ENCODE assay signal across 14 cellular contexts in genomic region chr19:1441677-1442438, GRCh38. TPM values are rescaled to one million over a fixed set of nuclear protein-coding genes. Genes with fewer than 3 reads are reported as not detected.
DNase-seq lines count a peak whose midpoint lies in the region; ATAC-seq and TF ChIP-seq lines count a peak whose summit lies in the region.
"Had no signal": no experiment of that assay in that cellular context is flagged by ENCODE, and none has a peak within 500 bp of the region (broad histone marks: within the 10 kb centered on the region; RNA-seq: fewer than 3 reads in every experiment).

No MANE protein-coding gene starts in this region.

- peak overlapping the region; percentile 34 for H3K4me3 Mint-ChIP-seq in activated CD4-positive, alpha-beta T cell treated with anti-CD3 and anti-CD28 coated beads, Interleukin-2, amount 10 ng/mL, durations not matched to agents 24 days and 14 days
- H3K4me3 Mint-ChIP-seq in H9 (peak overlapping the region; percentile 29 to 98), natural killer cell (peak overlapping the region; percentile 15)
- peak overlapping the region; percentile 53 for H3K4me3 Mint-ChIP-seq in activated T-helper 1 cell treated with anti-CD3 and anti-CD28 coated beads, Interleukin-12 subunit alpha, Interleukin-12 subunit beta, Interleukin-2, Interleukin-4 antibody, amounts not matched to agents 30 ng/mL and 10 ng/mL and 1 ng/mL, durations not matched to agents 14 hours and 24 hours and 36 hours

- peaks cover 11% of the 10 kb centered on the region; the same call in 1 of the 2 replicates for H3K79me2 ChIP-seq in H9 (ENCODE audit: insufficient read depth, low read length)

- no peak overlapping the region for H3K56ac ChIP-seq in H9 (ENCODE audit: insufficient read length, low read depth, low read length)

- no peaks in the 10 kb centered on the region for H3K4me1 ChIP-seq in H9 (ENCODE audit: insufficient read depth, low read length)

- H2BK20ac ChIP-seq in H9 (ENCODE audit: low read depth, low read length, poor library complexity, severe bottlenecking) = no peak overlapping the region

- H3K27me3 ChIP-seq in H9 (ENCODE audit: insufficient read depth, low read length) = no peaks in the 10 kb centered on the region; the same call in 1 of the 2 replicates
- peaks cover 0 to 5% (median 0%) of the 10 kb centered on the region in 45 donors for H3K27me3 ChIP-seq in dorsolateral prefrontal cortex

- H3K4me3 ChIP-seq in dorsolateral prefrontal cortex = no peak overlapping the region
- H3K4me3 ChIP-seq: A549, HAP-1, skin epidermis had no signal

- intact Hi-C loops in activated CD4-positive, alpha-beta T cell treated with anti-CD3 and anti-CD28 coated beads, Interleukin-2, amount 10 ng/mL, durations not matched to agents 24 days and 14 days (cut with micrococcal nuclease) = no loop called here
- intact Hi-C loops in activated T-helper 1 cell treated with anti-CD3 and anti-CD28 coated beads, Interleukin-12 subunit alpha, Interleukin-12 subunit beta, Interleukin-2, Interleukin-4 antibody, amounts not matched to agents 30 ng/mL and 10 ng/mL and 1 ng/mL, durations not matched to agents 14 hours and 24 hours and 36 hours (cut with micrococcal nuclease) = no loop called here
- intact Hi-C loops in natural killer cell (cut with micrococcal nuclease) (no loop called here), dorsolateral prefrontal cortex (cut with DNase I) (no loop called here)

- H3K4ac ChIP-seq in H9 (ENCODE audit: low read depth, low read length) = no peak overlapping the region

- H3K36me3 Mint-ChIP-seq in activated CD4-positive, alpha-beta T cell treated with anti-CD3 and anti-CD28 coated beads, Interleukin-2, amount 10 ng/mL, durations not matched to agents 24 days and 14 days (ENCODE audit: low read depth) = peaks cover 43% of the 10 kb centered on the region
- H3K36me3 Mint-ChIP-seq in H9 (ENCODE audit: insufficient read depth in 1 of 3, low read depth in 3 of 3) = peaks cover 29 to 48% (median 41%) of the 10 kb centered on the region in 3 experiments
- peaks cover 39% of the 10 kb centered on the region for H3K36me3 Mint-ChIP-seq in activated T-helper 1 cell treated with anti-CD3 and anti-CD28 coated beads, Interleukin-12 subunit alpha, Interleukin-12 subunit beta, Interleukin-2, Interleukin-4 antibody, amounts not matched to agents 30 ng/mL and 10 ng/mL and 1 ng/mL, durations not matched to agents 14 hours and 24 hours and 36 hours (ENCODE audit: low read depth)
- H3K36me3 Mint-ChIP-seq in natural killer cell = no peaks in the 10 kb centered on the region

- no peak for DNase-seq in activated CD4-positive, alpha-beta T cell treated with anti-CD3 and anti-CD28 coated beads, Interleukin-2, amount 10 ng/mL, durations not matched to agents 24 days and 14 days
- no peak for DNase-seq in activated CD4-positive, alpha-beta T cell treated with anti-CD3 and anti-CD28 coated beads for 4 hours
- DNase-seq in H9 (no peak), natural killer cell (no peak), OCI-M1 (lab: John Stamatoyannopoulos, UW) (no peak), dorsolateral prefrontal cortex (no peak)
- no peak for DNase-seq in activated T-helper 1 cell treated with anti-CD3 and anti-CD28 coated beads, Interleukin-12 subunit alpha, Interleukin-12 subunit beta, Interleukin-2, Interleukin-4 antibody, amounts not matched to agents 30 ng/mL and 10 ng/mL and 1 ng/mL, durations not matched to agents 14 hours and 24 hours and 36 hours (ENCODE audit: low spot score)
- DNase-seq: brain microvascular endothelial cell, foreskin keratinocyte, NCI-H2171 had no signal

- no peak overlapping the region for H4K8ac ChIP-seq in H9 (replicated peaks; ENCODE audit: insufficient read length, low read depth, low read length)

- H3K4me1 Mint-ChIP-seq in activated CD4-positive, alpha-beta T cell treated with anti-CD3 and anti-CD28 coated beads, Interleukin-2, amount 10 ng/mL, durations not matched to agents 24 days and 14 days = peaks cover 21% of the 10 kb centered on the region
- H3K4me1 Mint-ChIP-seq in H9 (peaks cover 0 to 22% of the 10 kb centered on the region in 2 experiments), natural killer cell (peaks cover 17 to 37% of the 10 kb centered on the region in 2 donors)
- no peaks in the 10 kb centered on the region for H3K4me1 Mint-ChIP-seq in activated T-helper 1 cell treated with anti-CD3 and anti-CD28 coated beads, Interleukin-12 subunit alpha, Interleukin-12 subunit beta, Interleukin-2, Interleukin-4 antibody, amounts not matched to agents 30 ng/mL and 10 ng/mL and 1 ng/mL, durations not matched to agents 14 hours and 24 hours and 36 hours (ENCODE audit: low read depth)

- no peaks in the 10 kb centered on the region for H3K9me3 Mint-ChIP-seq in activated CD4-positive, alpha-beta T cell treated with anti-CD3 and anti-CD28 coated beads, Interleukin-2, amount 10 ng/mL, durations not matched to agents 24 days and 14 days
- H3K9me3 Mint-ChIP-seq in H9 (no peaks in the 10 kb centered on the region), natural killer cell (no peaks in the 10 kb centered on the region)
- H3K9me3 Mint-ChIP-seq in activated T-helper 1 cell treated with anti-CD3 and anti-CD28 coated beads, Interleukin-12 subunit alpha, Interleukin-12 subunit beta, Interleukin-2, Interleukin-4 antibody, amounts not matched to agents 30 ng/mL and 10 ng/mL and 1 ng/mL, durations not matched to agents 14 hours and 24 hours and 36 hours = no peaks in the 10 kb centered on the region

- no peak for TF ChIP-seq CTCF in H9 (conservative IDR thresholded peaks at IDR 0.05)
- TF ChIP-seq CTCF in natural killer cell (IDR thresholded peaks at IDR 0.05) = no peak
- no peak for TF ChIP-seq CTCF in dorsolateral prefrontal cortex (IDR thresholded peaks at IDR 0.05 in 54 of 56, conservative IDR thresholded peaks at IDR 0.05 in 2 of 56; ENCODE audit: low read depth in 1 of 56, partially characterized antibody in 56 of 56)

- H3K27ac Mint-ChIP-seq in activated CD4-positive, alpha-beta T cell treated with anti-CD3 and anti-CD28 coated beads, Interleukin-2, amount 10 ng/mL, durations not matched to agents 24 days and 14 days = no peak overlapping the region
- H3K27ac Mint-ChIP-seq in H9 (peak overlapping the region in 1 of 3 experiments; percentile 67; a peak in 2 of 7 replicates), natural killer cell (peak overlapping the region in 1 of 2 donors; percentile 71)
- peak overlapping the region; percentile 48 for H3K27ac Mint-ChIP-seq in activated T-helper 1 cell treated with anti-CD3 and anti-CD28 coated beads, Interleukin-12 subunit alpha, Interleukin-12 subunit beta, Interleukin-2, Interleukin-4 antibody, amounts not matched to agents 30 ng/mL and 10 ng/mL and 1 ng/mL, durations not matched to agents 14 hours and 24 hours and 36 hours

- H3K27me3 Mint-ChIP-seq in activated CD4-positive, alpha-beta T cell treated with anti-CD3 and anti-CD28 coated beads, Interleukin-2, amount 10 ng/mL, durations not matched to agents 24 days and 14 days = peaks cover 4% of the 10 kb centered on the region
- H3K27me3 Mint-ChIP-seq in H9 (ENCODE audit: low read depth) = peaks cover 19% of the 10 kb centered on the region
- H3K27me3 Mint-ChIP-seq in activated T-helper 1 cell treated with anti-CD3 and anti-CD28 coated beads, Interleukin-12 subunit alpha, Interleukin-12 subunit beta, Interleukin-2, Interleukin-4 antibody, amounts not matched to agents 30 ng/mL and 10 ng/mL and 1 ng/mL, durations not matched to agents 14 hours and 24 hours and 36 hours (ENCODE audit: insufficient read depth) = peaks cover 2% of the 10 kb centered on the region
- no peaks in the 10 kb centered on the region for H3K27me3 Mint-ChIP-seq in natural killer cell (ENCODE audit: low read depth in 2 of 2)

- WGBS in H9 (ENCODE audit: extremely low coverage, insufficient read length, low lambda C conversion rate) = no CpG with 5 or more reads among the region's 25 CpGs

- H2AK5ac ChIP-seq in H9 (ENCODE audit: insufficient read length, low read length) = no peak overlapping the region

- no peak overlapping the region for H4K5ac ChIP-seq in H9 (ENCODE audit: insufficient read length, low read depth, low read length)

- no peak overlapping the region for H2BK12ac ChIP-seq in H9 (ENCODE audit: insufficient read length, low read depth, low read length)

- peaks cover 12% of the 10 kb centered on the region for H3K79me1 ChIP-seq in H9 (ENCODE audit: insufficient read depth, low read depth, low read length, poor library complexity, severe bottlenecking)

- H3K23me2 ChIP-seq in H9 (ENCODE audit: insufficient read length, low read depth, low read length, poor library complexity, severe bottlenecking) = peaks cover 5% of the 10 kb centered on the region

- no peak overlapping the region for H3K18ac ChIP-seq in H9 (ENCODE audit: insufficient read length, low read depth, low read length)

- no peak overlapping the region for H3K4me2 ChIP-seq in H9 (ENCODE audit: insufficient read depth, insufficient read length, low read length)

- H2BK5ac ChIP-seq in H9 (ENCODE audit: insufficient read length, low read length) = no peak overlapping the region

- H4K91ac ChIP-seq in H9 (ENCODE audit: insufficient read length, low read depth, low read length) = no peak overlapping the region

- H3K9me3 ChIP-seq in H9 (ENCODE audit: control insufficient read depth, low read depth, low read length) = no peaks in the 10 kb centered on the region
- H3K9me3 ChIP-seq: A549, HAP-1 had no signal

- H3K23ac ChIP-seq in H9 (ENCODE audit: insufficient read length, low read depth, low read length) = no peak overlapping the region

- H3K14ac ChIP-seq in H9 (ENCODE audit: insufficient read depth, low read length) = no peak overlapping the region

- H4K20me1 ChIP-seq in H9 (ENCODE audit: control insufficient read depth, insufficient read depth, insufficient read length) = no peaks in the 10 kb centered on the region

- H3T11ph ChIP-seq in H9 (ENCODE audit: low read length) = no peak overlapping the region

- H2BK120ac ChIP-seq in H9 (ENCODE audit: low read depth, low read length, poor library complexity, severe bottlenecking) = no peak overlapping the region

- H3K9ac ChIP-seq in H9 (ENCODE audit: extremely low read depth, insufficient read length, low read length) = no peak overlapping the region

- H2AFZ ChIP-seq in H9 (ENCODE audit: low read length) = no peak overlapping the region

- H3K27ac ChIP-seq in H9 (ENCODE audit: insufficient read length, low read depth, low read length) = no peak overlapping the region
- H3K27ac ChIP-seq in dorsolateral prefrontal cortex = no peak overlapping the region
- H3K27ac ChIP-seq: brain microvascular endothelial cell, foreskin keratinocyte, skin epidermis had no signal

- H2BK15ac ChIP-seq in H9 (ENCODE audit: low read depth, low read length) = no peak overlapping the region

- ATAC-seq in natural killer cell (no peak), HG02610 (IDR thresholded peaks at IDR 0.05; ENCODE audit: unreplicated experiment) (no peak)
- ATAC-seq: A549, foreskin keratinocyte had no signal

RNA-seq across cellular contexts. Expression of gene RPS15, which starts 3.7 kb away (rescaled TPM):
- 1,536 and 1,542 TPM in 2 replicates for total RNA-seq in activated CD4-positive, alpha-beta T cell treated with anti-CD3 and anti-CD28 coated beads, Interleukin-2, amount 10 ng/mL, durations not matched to agents 24 days and 14 days
- total RNA-seq in H9 (2021) (1,628 and 1,677 TPM in 2 replicates), natural killer cell (100 to 1,000 TPM; 731 to 872 (median 837) TPM), dorsolateral prefrontal cortex (100 to 1,000 TPM; 343 to 670 (median 497) TPM)
- 1,387 and 1,455 TPM in 2 replicates for total RNA-seq in activated T-helper 1 cell treated with anti-CD3 and anti-CD28 coated beads, Interleukin-12 subunit alpha, Interleukin-12 subunit beta, Interleukin-2, Interleukin-4 antibody, amounts not matched to agents 30 ng/mL and 10 ng/mL and 1 ng/mL, durations not matched to agents 14 hours and 24 hours and 36 hours

RNA-seq across cellular contexts. Expression of gene APC2, which starts 8.1 kb away (rescaled TPM):
- total RNA-seq in activated CD4-positive, alpha-beta T cell treated with anti-CD3 and anti-CD28 coated beads, Interleukin-2, amount 10 ng/mL, durations not matched to agents 24 days and 14 days = 0.16 and 0.24 TPM in 2 replicates
- 0.68 and 2.0 TPM in 2 replicates for total RNA-seq in H9 (2021)
- total RNA-seq in activated T-helper 1 cell treated with anti-CD3 and anti-CD28 coated beads, Interleukin-12 subunit alpha, Interleukin-12 subunit beta, Interleukin-2, Interleukin-4 antibody, amounts not matched to agents 30 ng/mL and 10 ng/mL and 1 ng/mL, durations not matched to agents 14 hours and 24 hours and 36 hours = 0.16 and 0.17 TPM in 2 replicates
- total RNA-seq in natural killer cell = under 1 TPM; 0.14 to 0.58 (median 0.27) TPM
- total RNA-seq in dorsolateral prefrontal cortex = 100 to 1,000 TPM; 130 to 289 (median 183) TPM

RNA-seq across cellular contexts. Expression of gene DAZAP1, which starts 34.5 kb away (rescaled TPM):
- 299 and 323 TPM in 2 replicates for total RNA-seq in activated CD4-positive, alpha-beta T cell treated with anti-CD3 and anti-CD28 coated beads, Interleukin-2, amount 10 ng/mL, durations not matched to agents 24 days and 14 days
- total RNA-seq in H9 (2021) = 255 and 265 TPM in 2 replicates
- 301 and 304 TPM in 2 replicates for total RNA-seq in activated T-helper 1 cell treated with anti-CD3 and anti-CD28 coated beads, Interleukin-12 subunit alpha, Interleukin-12 subunit beta, Interleukin-2, Interleukin-4 antibody, amounts not matched to agents 30 ng/mL and 10 ng/mL and 1 ng/mL, durations not matched to agents 14 hours and 24 hours and 36 hours
- total RNA-seq in natural killer cell = 100 to 1,000 TPM; 166 to 207 (median 170) TPM
- total RNA-seq in dorsolateral prefrontal cortex = 100 to 1,000 TPM in 3 of 120 experiments, 10 to 100 TPM in 117; 46.4 to 115 (median 70.5) TPM

RNA-seq across cellular contexts. Expression of gene C19orf25, which starts 37.2 kb away (rescaled TPM):
- 34.0 and 38.0 TPM in 2 replicates for total RNA-seq in activated CD4-positive, alpha-beta T cell treated with anti-CD3 and anti-CD28 coated beads, Interleukin-2, amount 10 ng/mL, durations not matched to agents 24 days and 14 days
- total RNA-seq in H9 (2021) (30.3 and 36.8 TPM in 2 replicates), natural killer cell (10 to 100 TPM; 30.2 to 42.2 (median 34.3) TPM), dorsolateral prefrontal cortex (10 to 100 TPM; 28.3 to 63.0 (median 35.2) TPM)
- 37.1 and 38.5 TPM in 2 replicates for total RNA-seq in activated T-helper 1 cell treated with anti-CD3 and anti-CD28 coated beads, Interleukin-12 subunit alpha, Interleukin-12 subunit beta, Interleukin-2, Interleukin-4 antibody, amounts not matched to agents 30 ng/mL and 10 ng/mL and 1 ng/mL, durations not matched to agents 14 hours and 24 hours and 36 hours

RNA-seq across cellular contexts. Expression of gene GAMT, which starts 40.5 kb away (rescaled TPM):
- 28.8 and 32.6 TPM in 2 replicates for total RNA-seq in activated CD4-positive, alpha-beta T cell treated with anti-CD3 and anti-CD28 coated beads, Interleukin-2, amount 10 ng/mL, durations not matched to agents 24 days and 14 days
- total RNA-seq in H9 (2021) (26.6 and 27.4 TPM in 2 replicates), natural killer cell (1 to 10 TPM; 5.1 to 7.5 (median 7.1) TPM), dorsolateral prefrontal cortex (10 to 100 TPM; 30.0 to 91.1 (median 47.4) TPM)
- total RNA-seq in activated T-helper 1 cell treated with anti-CD3 and anti-CD28 coated beads, Interleukin-12 subunit alpha, Interleukin-12 subunit beta, Interleukin-2, Interleukin-4 antibody, amounts not matched to agents 30 ng/mL and 10 ng/mL and 1 ng/mL, durations not matched to agents 14 hours and 24 hours and 36 hours = 21.7 and 22.3 TPM in 2 replicates

Comparison
In these comparisons a context has a peak if more than half of its experiments do, and no peak if none do; other contexts are left out.
1. RNA of gene APC2, which starts 8.1 kb away (total RNA-seq): 130 to 289 TPM in dorsolateral prefrontal cortex; 0.68 to 2.0 TPM in H9, 0.14 to 0.58 TPM in natural killer cell, 0.16 to 0.24 TPM in activated CD4-positive, alpha-beta T cell treated with anti-CD3 and anti-CD28 coated beads, Interleukin-2, amount 10 ng/mL, durations not matched to agents 24 days and 14 days and 0.16 to 0.17 TPM in activated T-helper 1 cell treated with anti-CD3 and anti-CD28 coated beads, Interleukin-12 subunit alpha, Interleukin-12 subunit beta, Interleukin-2, Interleukin-4 antibody, amounts not matched to agents 30 ng/mL and 10 ng/mL and 1 ng/mL, durations not matched to agents 14 hours and 24 hours and 36 hours; every median in the first group is over 10 times any median in the second.
2. Peak in every context shown above with its lines, with median percentiles within 50 percentile points of each other: H3K4me3 Mint-ChIP-seq.